In the genomic region with DNA sequence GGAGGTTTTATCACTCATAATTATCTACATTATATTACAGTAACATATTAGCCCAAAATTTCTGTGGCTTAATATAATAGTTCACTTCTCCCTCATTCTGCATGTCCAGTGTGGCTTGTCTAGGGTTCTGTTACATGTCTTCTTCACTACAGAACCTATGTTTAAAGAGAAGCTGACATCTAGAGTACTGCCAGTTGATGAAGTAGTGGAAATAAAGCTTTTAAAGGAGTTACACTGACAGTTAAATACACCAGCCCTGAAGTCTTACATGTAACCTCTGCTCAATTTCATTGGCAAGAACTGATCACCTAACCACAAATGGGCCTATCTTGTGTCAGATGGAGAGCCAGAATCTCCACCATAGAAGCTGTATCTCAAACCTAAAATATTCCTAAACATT, we compare ENCODE assay signal across 25 cellular contexts.
"Had no signal": no experiment of that assay in that cellular context is flagged by ENCODE, and none has a peak within 500 bp of the region (broad histone marks: within the 10 kb centered on the region; RNA-seq: fewer than 3 reads in every experiment).

No MANE protein-coding gene starts in this region.

- H3K4me1 ChIP-seq: parathyroid adenoma, prostate gland had no signal

- H3K27ac Mint-ChIP-seq: nephron progenitor cell; stimulated activated naive B cell treated with anti-CD40 and anti-IgM and Interleukin-4, amounts not matched to agents 10 μg/mL and 1 μg/mL and 100 μg/mL, for 72 hours; stimulated activated naive CD8-positive, alpha-beta T cell treated with anti-CD3 and anti-CD28 coated beads, Interleukin-15, amount 100 ng/mL, for 72 hours had no signal

- H3K4me3 Mint-ChIP-seq: naive thymus-derived CD4-positive, alpha-beta T cell; nephron progenitor cell; stimulated activated naive B cell treated with anti-CD40 and anti-IgM and Interleukin-4, amounts not matched to agents 10 μg/mL and 1 μg/mL and 100 μg/mL, for 72 hours; stimulated activated naive CD8-positive, alpha-beta T cell treated with anti-CD3 and anti-CD28 coated beads, Interleukin-15, amount 100 ng/mL, for 72 hours had no signal

- H3K36me3 ChIP-seq: prostate gland, thoracic aorta had no signal

- H3K27me3 ChIP-seq: dorsolateral prefrontal cortex, hepatocyte had no signal

- H2AFZ ChIP-seq: hepatocyte, parathyroid adenoma had no signal

- H3K27me3 Mint-ChIP-seq: naive thymus-derived CD4-positive, alpha-beta T cell; stimulated activated naive B cell treated with anti-CD40 and anti-IgM and Interleukin-4, amounts not matched to agents 10 μg/mL and 1 μg/mL and 100 μg/mL, for 72 hours; stimulated activated naive CD8-positive, alpha-beta T cell treated with anti-CD3 and anti-CD28 coated beads, Interleukin-15, amount 100 ng/mL, for 72 hours had no signal

- DNase-seq: cortex of kidney; dorsolateral prefrontal cortex; effector CD8-positive, alpha-beta T cell; foreskin fibroblast; head of caudate nucleus; kidney; left cardiac atrium; left ventricle myocardium superior; mesendoderm; naive thymus-derived CD4-positive, alpha-beta T cell; nephron progenitor cell; retina; stimulated activated CD4-positive, alpha-beta T cell treated with anti-CD3 and anti-CD28 coated beads, Interleukin-2, amount 100 ng/mL, for 24 hours; stimulated activated CD4-positive, alpha-beta T cell treated with anti-CD3 and anti-CD28 coated beads, Interleukin-4, amount 100 ng/mL, for 4 hours; stimulated activated naive B cell treated with anti-CD40 and anti-IgM and Interleukin-4, amounts not matched to agents 10 μg/mL and 1 μg/mL and 100 μg/mL, for 72 hours; stimulated activated naive CD8-positive, alpha-beta T cell treated with anti-CD3 and anti-CD28 coated beads, Interleukin-15, amount 100 ng/mL, for 72 hours; substantia nigra; trophoblast cell had no signal

- H3K9me3 ChIP-seq: prostate gland, thoracic aorta had no signal

- ATAC-seq: left cardiac atrium; left ventricle myocardium superior; naive thymus-derived CD4-positive, alpha-beta T cell; sciatic nerve; stimulated activated naive B cell treated with anti-CD40 and anti-IgM and Interleukin-4, amounts not matched to agents 10 μg/mL and 1 μg/mL and 100 μg/mL, for 72 hours; stimulated activated naive CD8-positive, alpha-beta T cell treated with anti-CD3 and anti-CD28 coated beads, Interleukin-15, amount 100 ng/mL, for 72 hours had no signal

- H3K9ac ChIP-seq: parathyroid adenoma had no signal

- H3K9me3 Mint-ChIP-seq: stimulated activated naive B cell treated with anti-CD40 and anti-IgM and Interleukin-4, amounts not matched to agents 10 μg/mL and 1 μg/mL and 100 μg/mL, for 72 hours; stimulated activated naive CD8-positive, alpha-beta T cell treated with anti-CD3 and anti-CD28 coated beads, Interleukin-15, amount 100 ng/mL, for 72 hours had no signal

- H3K79me2 ChIP-seq: hepatocyte, parathyroid adenoma had no signal

- H3K4me3 ChIP-seq: dorsolateral prefrontal cortex, hepatocyte, lung, prostate gland, skin epidermis, thoracic aorta had no signal

- H3K4me2 ChIP-seq: hepatocyte had no signal

- H3K27ac ChIP-seq: dorsolateral prefrontal cortex, hepatocyte, parathyroid adenoma, prostate gland, skin epidermis, thoracic aorta had no signal
